In the genomic region with DNA sequence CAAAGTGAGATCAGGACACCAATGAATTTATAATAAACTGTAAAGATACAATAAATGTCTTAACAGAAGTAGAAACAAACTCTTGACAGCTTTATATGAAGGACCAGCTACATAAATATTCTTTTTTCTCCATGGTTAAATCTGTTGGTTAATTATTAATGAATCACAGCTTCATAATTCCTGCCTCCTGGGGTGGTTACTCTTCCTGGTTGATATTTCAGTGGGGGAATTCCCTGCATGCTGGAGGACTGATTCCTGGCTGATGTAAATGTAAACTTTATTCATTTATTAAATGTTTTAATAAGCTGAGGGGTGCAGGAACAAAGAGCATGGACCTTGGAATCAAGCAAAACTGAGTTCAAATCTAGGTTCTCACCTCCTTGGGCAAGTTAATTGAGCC, we compare ENCODE assay signal across 14 cellular contexts. TPM values are rescaled to one million over a fixed set of nuclear protein-coding genes. Genes with fewer than 3 reads are reported as not detected.
"Had no signal": no experiment of that assay in that cellular context is flagged by ENCODE, and none has a peak within 500 bp of the region (broad histone marks: within the 10 kb centered on the region; RNA-seq: fewer than 3 reads in every experiment).

No MANE protein-coding gene starts in this region.

- H3K9me3 Mint-ChIP-seq: activated T-helper 1 cell treated with anti-CD3 and anti-CD28 coated beads, Interleukin-12 subunit alpha, Interleukin-12 subunit beta, Interleukin-2, Interleukin-4 antibody, amounts not matched to agents 30 ng/mL and 10 ng/mL and 1 ng/mL, durations not matched to agents 14 hours and 24 hours and 36 hours; T-cell had no signal

- H3K36me3 Mint-ChIP-seq: T-cell had no signal

- H3K27ac ChIP-seq: cardiac muscle cell, skin epidermis, tibial nerve, WERI-Rb-1 had no signal

- ATAC-seq: activated CD8-positive, alpha-beta T cell treated with anti-CD3 and anti-CD28 coated beads, Interleukin-2, amount 10 ng/mL, durations not matched to agents 7 days and 5 days; T-cell had no signal

- DNase-seq: activated CD4-positive, alpha-beta T cell treated with anti-CD3 and anti-CD28 coated beads for 48 hours; activated CD8-positive, alpha-beta memory T cell treated with anti-CD3 and anti-CD28 coated beads, Interleukin-2, amount 50 U/mL, for 48 hours; activated CD8-positive, alpha-beta T cell treated with anti-CD3 and anti-CD28 coated beads, Interleukin-2, amount 10 ng/mL, durations not matched to agents 7 days and 5 days; activated naive CD4-positive, alpha-beta T cell; aorta; foreskin melanocyte; mesenchymal stem cell; T-cell; T1000; WERI-Rb-1 had no signal

- H3K4me3 ChIP-seq: cardiac muscle cell, skin epidermis, tibial nerve had no signal

- H3K36me3 ChIP-seq: cardiac muscle cell, tibial nerve, WERI-Rb-1 had no signal

- H3K9me3 ChIP-seq: tibial nerve had no signal

- H3K4me3 Mint-ChIP-seq: activated CD8-positive, alpha-beta T cell treated with anti-CD3 and anti-CD28 coated beads, Interleukin-2, amount 10 ng/mL, durations not matched to agents 7 days and 5 days; activated T-helper 1 cell treated with anti-CD3 and anti-CD28 coated beads, Interleukin-12 subunit alpha, Interleukin-12 subunit beta, Interleukin-2, Interleukin-4 antibody, amounts not matched to agents 30 ng/mL and 10 ng/mL and 1 ng/mL, durations not matched to agents 14 hours and 24 hours and 36 hours; T-cell had no signal

- H3K4me1 Mint-ChIP-seq: T-cell had no signal

- H3K27ac Mint-ChIP-seq: activated CD8-positive, alpha-beta T cell treated with anti-CD3 and anti-CD28 coated beads, Interleukin-2, amount 10 ng/mL, durations not matched to agents 7 days and 5 days; activated T-helper 1 cell treated with anti-CD3 and anti-CD28 coated beads, Interleukin-12 subunit alpha, Interleukin-12 subunit beta, Interleukin-2, Interleukin-4 antibody, amounts not matched to agents 30 ng/mL and 10 ng/mL and 1 ng/mL, durations not matched to agents 14 hours and 24 hours and 36 hours; T-cell had no signal

- H3K27me3 ChIP-seq: cardiac muscle cell, tibial nerve had no signal

RNA-seq across cellular contexts. Expression of gene RCAN2, which starts 16.2 kb away (rescaled TPM):
- total RNA-seq: activated CD8-positive, alpha-beta T cell treated with anti-CD3 and anti-CD28 coated beads, Interleukin-2, amount 10 ng/mL, durations not matched to agents 7 days and 5 days had no signal
